Comparison of ENCODE assay signal across 19 cellular contexts in the genomic region with DNA sequence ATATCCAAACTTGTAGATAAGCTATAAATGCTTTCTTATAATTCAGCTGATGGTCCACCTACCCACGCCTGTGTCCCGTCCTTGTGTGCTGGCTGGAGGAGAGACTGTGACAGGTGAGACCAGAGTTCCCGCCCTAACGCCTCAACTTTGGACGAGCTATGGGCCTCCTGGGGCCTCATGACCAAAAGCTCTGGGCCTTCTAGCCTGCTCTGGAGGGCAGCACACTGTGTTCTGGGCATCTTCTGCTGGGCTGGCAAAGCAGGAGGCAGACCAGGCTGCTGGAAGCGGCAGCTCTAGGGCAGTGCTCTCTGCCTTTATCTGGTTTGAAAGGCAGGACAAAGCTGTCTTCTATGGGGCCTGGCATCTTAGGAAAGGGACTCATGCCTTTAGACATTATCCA. TPM values are rescaled to one million over a fixed set of nuclear protein-coding genes. Genes with fewer than 3 reads are reported as not detected.
DNase-seq lines count a peak whose midpoint lies in the region; ATAC-seq, FAIRE-seq and TF ChIP-seq lines count a peak whose summit lies in the region.
"Had no signal": no experiment of that assay in that cellular context is flagged by ENCODE, and none has a peak within 500 bp of the region (broad histone marks: within the 10 kb centered on the region; RNA-seq: fewer than 3 reads in every experiment).

No MANE protein-coding gene starts in this region.

- intact Hi-C loops in left ventricle myocardium superior (cut with micrococcal nuclease) (no loop called here), left ventricle myocardium inferior (cut with micrococcal nuclease) (no loop called here), PC-9 (cut with micrococcal nuclease; ENCODE audit: unreplicated experiment) (no loop called here)

- H4K20me1 ChIP-seq in keratinocyte (ENCODE audit: control insufficient read depth, extremely low read depth, insufficient read depth, low read length), result no peaks in the 10 kb centered on the region
- H4K20me1 ChIP-seq in neural progenitor cell (ENCODE audit: low read depth), result no peaks in the 10 kb centered on the region
- H4K20me1 ChIP-seq in PC-9 (ENCODE audit: insufficient read depth), result no peaks in the 10 kb centered on the region

- no peaks in the 10 kb centered on the region for H3K36me3 Mint-ChIP-seq in neural progenitor cell
- H3K36me3 Mint-ChIP-seq: IgD-negative memory B cell had no signal

- POLR2A ChIA-PET in PC-9 (lab: Charles Lee; ENCODE audit: unreplicated experiment), result no interaction called here

- ATAC-seq in left ventricle myocardium superior (peak; percentile 29), HG02759 (IDR thresholded peaks at IDR 0.05; ENCODE audit: unreplicated experiment) (no peak), GM18907 (IDR thresholded peaks at IDR 0.05; ENCODE audit: unreplicated experiment) (no peak)
- ATAC-seq: HCT116, HepG2 had no signal

- dilution Hi-C loops in keratinocyte (cut with MboI; ENCODE audit: extremely low pct_ligation_motif_present, low sequenced_read_pairs), result no loop called here

- peak overlapping the region; percentile 25 for H3K4me2 ChIP-seq in keratinocyte (ENCODE audit: control insufficient read depth, extremely low read depth, insufficient read depth, low read depth, low read length)
- peak overlapping the region; percentile 70 for H3K4me2 ChIP-seq in neural progenitor cell
- H3K4me2 ChIP-seq in PC-9, result no peak overlapping the region
- H3K4me2 ChIP-seq: GM23338 had no signal

- peaks cover 8% of the 10 kb centered on the region for H3K9me3 Mint-ChIP-seq in neural progenitor cell
- H3K9me3 Mint-ChIP-seq: CD4-positive, alpha-beta T cell; GM23338; HFFc6; IgD-negative memory B cell had no signal

- no peaks in the 10 kb centered on the region for H3K9me2 ChIP-seq in PC-9 (ENCODE audit: insufficient read depth)

- CTCF ChIA-PET in PC-9 (lab: Charles Lee), result no interaction called here

- no peaks in the 10 kb centered on the region for H3K36me3 ChIP-seq in left ventricle myocardium inferior
- H3K36me3 ChIP-seq in keratinocyte (ENCODE audit: control insufficient read depth in 2 of 2, extremely low read depth in 1 of 2, insufficient read depth in 2 of 2, low read length in 2 of 2), result no peaks in the 10 kb centered on the region
- no peaks in the 10 kb centered on the region for H3K36me3 ChIP-seq in neural progenitor cell
- H3K36me3 ChIP-seq in PC-9 (ENCODE audit: low read depth), result no peaks in the 10 kb centered on the region

- TF ChIP-seq CTCF in left ventricle myocardium inferior (IDR thresholded peaks at IDR 0.05; ENCODE audit: borderline replicate concordance) (no peak), keratinocyte (optimal IDR thresholded peaks at IDR 0.05 in 1 of 3, IDR thresholded peaks at IDR 0.05 in 1 of 3, conservative IDR thresholded peaks at IDR 0.05 in 1 of 3; ENCODE audit: extremely low read depth in 1 of 3, insufficient read depth in 2 of 3, low read length in 3 of 3) (no peak), neural progenitor cell (IDR thresholded peaks at IDR 0.05) (no peak), PC-9 (conservative IDR thresholded peaks at IDR 0.05) (no peak)

- no peak overlapping the region for H3K9ac ChIP-seq in keratinocyte (ENCODE audit: control insufficient read depth, extremely low read depth, insufficient read depth, low read length)
- H3K9ac ChIP-seq in neural progenitor cell, result no peak overlapping the region

- peak; percentile 20 for FAIRE-seq in keratinocyte (lab: Jason Lieb, UNC)
- FAIRE-seq: D721Med, G401.6, GM12891, HepG2 had no signal

- peaks cover 46% of the 10 kb centered on the region for H3K4me1 Mint-ChIP-seq in neural progenitor cell
- H3K4me1 Mint-ChIP-seq: IgD-negative memory B cell had no signal

- peak overlapping the region; percentile 58 for H3K4me3 Mint-ChIP-seq in neural progenitor cell
- H3K4me3 Mint-ChIP-seq: CD4-positive, alpha-beta T cell; GM23338; HFFc6; IgD-negative memory B cell had no signal

- H3K27me3 ChIP-seq in left ventricle myocardium inferior (ENCODE audit: low read depth) (peaks cover 7% of the 10 kb centered on the region), keratinocyte (ENCODE audit: control insufficient read depth, extremely low read depth, insufficient read depth, low read length) (no peaks in the 10 kb centered on the region), neural progenitor cell (no peaks in the 10 kb centered on the region), PC-9 (ENCODE audit: insufficient read depth, low read depth) (no peaks in the 10 kb centered on the region)

- H3F3A ChIP-seq in neural progenitor cell (ENCODE audit: low read depth) (peaks cover 20% of the 10 kb centered on the region), PC-9 (ENCODE audit: insufficient read depth, low read depth) (no peaks in the 10 kb centered on the region)

- H3K27ac ChIP-seq in left ventricle myocardium inferior (replicated peaks) (no peak overlapping the region), keratinocyte (ENCODE audit: control insufficient read depth, insufficient read depth, low read length) (no peak overlapping the region), neural progenitor cell (no peak overlapping the region), PC-9 (no peak overlapping the region)
- H3K27ac ChIP-seq: C4-2B had no signal

- peaks cover 11% of the 10 kb centered on the region for H3K27me3 Mint-ChIP-seq in neural progenitor cell (ENCODE audit: insufficient read depth, low read depth)

- H3K4me3 ChIP-seq in left ventricle myocardium inferior (no peak overlapping the region), keratinocyte (ENCODE audit: control insufficient read depth in 2 of 3, extremely low read depth in 1 of 3, insufficient read depth in 2 of 3, low read depth in 1 of 3, low read length in 3 of 3) (no peak overlapping the region), neural progenitor cell (no peak overlapping the region), PC-9 (no peak overlapping the region)
- H3K4me3 ChIP-seq: GM23338 had no signal

- H2AFZ ChIP-seq in keratinocyte (ENCODE audit: control insufficient read depth, low read length), result peak overlapping the region; percentile 73
- H2AFZ ChIP-seq in neural progenitor cell (replicated peaks), result no peak overlapping the region
- no peak overlapping the region for H2AFZ ChIP-seq in PC-9
- H2AFZ ChIP-seq: GM23338 had no signal

- H3K79me2 ChIP-seq in keratinocyte (ENCODE audit: control insufficient read depth, insufficient read depth, low read length) (no peaks in the 10 kb centered on the region), neural progenitor cell (ENCODE audit: low read depth) (no peaks in the 10 kb centered on the region), PC-9 (ENCODE audit: low read depth) (no peaks in the 10 kb centered on the region)

- H3K27ac Mint-ChIP-seq in neural progenitor cell, result peak overlapping the region; percentile 98
- H3K27ac Mint-ChIP-seq: CD4-positive, alpha-beta T cell; GM23338; HFFc6 had no signal

- H3K4me1 ChIP-seq in left ventricle myocardium inferior (no peaks in the 10 kb centered on the region), keratinocyte (ENCODE audit: control insufficient read depth, extremely low read depth, insufficient read depth, low read length) (peaks cover 22% of the 10 kb centered on the region), neural progenitor cell (peaks cover 24% of the 10 kb centered on the region), PC-9 (replicated peaks; ENCODE audit: insufficient read depth) (no peaks in the 10 kb centered on the region)
- H3K4me1 ChIP-seq: Caco-2 had no signal

- no peak for DNase-seq in left ventricle myocardium superior
- no peak for DNase-seq in left ventricle myocardium inferior
- no peak for DNase-seq in keratinocyte (ENCODE audit: low read depth, low spot score)
- DNase-seq in neural progenitor cell (ENCODE audit: low spot score), result no peak
- no peak for DNase-seq in PC-9
- DNase-seq: Caco-2; CD4-positive, alpha-beta T cell; H7; HFFc6 had no signal

- H3K9me1 ChIP-seq in keratinocyte (ENCODE audit: control insufficient read depth, extremely low read depth, insufficient read depth, low read length), result no peaks in the 10 kb centered on the region

- no TSS peak for BruUV-seq in PC-9 (replicated peaks; lab: Mats Ljungman, UMichigan)

- H3K9me3 ChIP-seq in left ventricle myocardium inferior (replicated peaks) (no peaks in the 10 kb centered on the region), keratinocyte (ENCODE audit: control insufficient read depth, low read depth, low read length) (no peaks in the 10 kb centered on the region), neural progenitor cell (ENCODE audit: low read depth) (no peaks in the 10 kb centered on the region), PC-9 (ENCODE audit: insufficient read depth, low read depth) (no peaks in the 10 kb centered on the region)
- H3K9me3 ChIP-seq: Caco-2 had no signal

RNA-seq across cellular contexts. Expression of a gene that starts 26.0 kb away (rescaled TPM):
- 0.30 TPM for total RNA-seq in left ventricle myocardium superior
- 0.44 TPM for total RNA-seq in left ventricle myocardium inferior
- 3.4 to 5.9 TPM (median 4.4 TPM) in 3 replicates for polyA plus RNA-seq in keratinocyte
- polyA plus RNA-seq in keratinocyte (2011; ENCODE audit: low read depth), result 3.4 TPM
- 5.5 and 7.0 TPM in 2 replicates for polyA plus RNA-seq in keratinocyte (2011; cell fraction: cytosol; rRNA removed)
- polyA plus RNA-seq in keratinocyte (2011; cell fraction: nucleus; rRNA removed), result 7.3 and 7.6 TPM in 2 replicates
- 8.2 and 8.9 TPM in 2 replicates for polyA plus RNA-seq in keratinocyte (2012; ENCODE audit: low replicate concordance)
- 5.7 to 8.2 TPM (median 6.8 TPM) in 3 replicates for polyA minus RNA-seq in keratinocyte
- polyA minus RNA-seq in keratinocyte (2011; cell fraction: cytosol; rRNA and poly(A)+ RNA removed), result 2.1 TPM
- 5.5 and 6.1 TPM in 2 replicates for polyA minus RNA-seq in keratinocyte (2011; cell fraction: nucleus; rRNA and poly(A)+ RNA removed)
- 1.4 and 2.9 TPM in 2 replicates for total RNA-seq in neural progenitor cell (ENCODE audit: low replicate concordance)
- 5.8 and 6.4 TPM in 2 replicates for total RNA-seq in PC-9 (2021)
- total RNA-seq: H7 had no signal
